Comparison of ENCODE assay signal across 8 cellular contexts in genomic region chr19:49327878-49328544, GRCh38.
DNase-seq lines count a peak whose midpoint lies in the region; TF ChIP-seq lines count a peak whose summit lies in the region.

No MANE protein-coding gene starts in this region.

- DNase-seq in NCI-H1694 treated with DMSO at 0.1 percent for 48 hours (lab: John Stamatoyannopoulos, UW), result peak; percentile 10
- peak; percentile 78 for DNase-seq in activated effector memory CD4-positive, alpha-beta T cell treated with anti-CD3 and anti-CD28 coated beads, Interleukin-2, amount 50 U/mL, for 16 hours
- peak; percentile 55 for DNase-seq in islet precursor cell
- peak; percentile 9 for DNase-seq in stromal cell of bone marrow (ENCODE audit: low read depth)
- no peak for DNase-seq in SKM-1 treated with dmso at 0.1 percent for 144 hours (lab: John Stamatoyannopoulos, UW; ENCODE audit: unreplicated experiment)
- no peak for DNase-seq in NCI-H1417 treated with DMSO at 0.1 percent for 48 hours (lab: John Stamatoyannopoulos, UW)
- DNase-seq in medulla oblongata (ENCODE audit: extremely low spot score), result no peak

- TF ChIP-seq CTCF in GM12874 (IDR thresholded peaks at IDR 0.05; ENCODE audit: insufficient read depth, low read depth, low read length), result peak; percentile 63

Comparison
In these comparisons a context has a peak if more than half of its experiments do, and no peak if none do; other contexts are left out.
1. DNase-seq: peak in NCI-H1694 treated with DMSO at 0.1 percent for 48 hours (single experiment), activated effector memory CD4-positive, alpha-beta T cell treated with anti-CD3 and anti-CD28 coated beads, Interleukin-2, amount 50 U/mL, for 16 hours (single experiment), islet precursor cell (single experiment) and stromal cell of bone marrow (single experiment); none in SKM-1 treated with dmso at 0.1 percent for 144 hours (single experiment), NCI-H1417 treated with DMSO at 0.1 percent for 48 hours (single experiment) and medulla oblongata (single experiment).